In genomic region chr19:34295103-34295502, GRCh38 we compare ENCODE assay signal across 28 cellular contexts.
"Had no signal": no experiment of that assay in that cellular context is flagged by ENCODE, and none has a peak within 500 bp of the region (broad histone marks: within the 10 kb centered on the region; RNA-seq: fewer than 3 reads in every experiment).

No MANE protein-coding gene starts in this region.

- H3K36me3 Mint-ChIP-seq: natural killer cell treated with Interleukin-12 subunit alpha and Interleukin-12 subunit beta and Interleukin-15 and Interleukin-18, amount 100 ng/mL, for 72 hours had no signal

- H3K27me3 ChIP-seq: right lobe of liver, sigmoid colon, stomach, thyroid gland, tibial nerve, upper lobe of left lung, vagina had no signal

- H3K9me3 Mint-ChIP-seq: natural killer cell treated with Interleukin-12 subunit alpha and Interleukin-12 subunit beta and Interleukin-15 and Interleukin-18, amount 100 ng/mL, for 72 hours; neural crest cell; stimulated activated effector memory CD8-positive, alpha-beta T cell treated with anti-CD3 and anti-CD28 coated beads, Interleukin-12 subunit alpha, Interleukin-12 subunit beta, amount 100 ng/mL, for 72 hours; stimulated activated naive B cell treated with anti-CD40 and anti-IgM and Interleukin-4, amounts not matched to agents 10 μg/mL and 1 μg/mL and 100 μg/mL, for 72 hours; stimulated activated naive CD8-positive, alpha-beta T cell treated with anti-CD3 and anti-CD28 coated beads, Interleukin-15, Interleukin-2, amounts not matched to agents 100 ng/mL and 50 ng/mL, for 24 hours had no signal

- H3K27ac Mint-ChIP-seq: natural killer cell treated with Interleukin-12 subunit alpha and Interleukin-12 subunit beta and Interleukin-15 and Interleukin-18, amount 100 ng/mL, for 72 hours; nephron progenitor cell; progenitor cell of endocrine pancreas; stimulated activated effector memory CD8-positive, alpha-beta T cell treated with anti-CD3 and anti-CD28 coated beads, Interleukin-12 subunit alpha, Interleukin-12 subunit beta, amount 100 ng/mL, for 72 hours; stimulated activated naive CD8-positive, alpha-beta T cell treated with anti-CD3 and anti-CD28 coated beads, Interleukin-15, Interleukin-2, amounts not matched to agents 100 ng/mL and 50 ng/mL, for 24 hours had no signal

- H3K4me3 Mint-ChIP-seq: natural killer cell treated with Interleukin-12 subunit alpha and Interleukin-12 subunit beta and Interleukin-15 and Interleukin-18, amount 100 ng/mL, for 72 hours; nephron progenitor cell; neural crest cell; stimulated activated effector memory CD8-positive, alpha-beta T cell treated with anti-CD3 and anti-CD28 coated beads, Interleukin-12 subunit alpha, Interleukin-12 subunit beta, amount 100 ng/mL, for 72 hours; stimulated activated naive B cell treated with anti-CD40 and anti-IgM and Interleukin-4, amounts not matched to agents 10 μg/mL and 1 μg/mL and 100 μg/mL, for 72 hours; stimulated activated naive CD8-positive, alpha-beta T cell treated with anti-CD3 and anti-CD28 coated beads, Interleukin-15, Interleukin-2, amounts not matched to agents 100 ng/mL and 50 ng/mL, for 24 hours had no signal

- DNase-seq: nephron progenitor cell; nucleus accumbens; posterior cingulate gyrus; psoas muscle; right cardiac atrium; right lobe of liver; sigmoid colon; small intestine; stimulated activated CD4-positive, alpha-beta T cell treated with anti-CD3 and anti-CD28 coated beads, Interleukin-15, amount 100 ng/mL, for 24 hours; stimulated activated CD4-positive, alpha-beta T cell treated with anti-CD3 and anti-CD28 coated beads, Interleukin-2, amount 100 ng/mL, for 24 hours; stimulated activated CD4-positive, alpha-beta T cell treated with anti-CD3 and anti-CD28 coated beads, Interleukin-2, amount 100 ng/mL, for 48 hours; stimulated activated CD4-positive, alpha-beta T cell treated with anti-CD3 and anti-CD28 coated beads, Interleukin-4, amount 100 ng/mL, for 24 hours; stimulated activated naive B cell treated with anti-CD40 and anti-IgM and Interleukin-4, amounts not matched to agents 10 μg/mL and 1 μg/mL and 100 μg/mL, for 72 hours; stimulated activated naive CD4-positive, alpha-beta T cell treated with Interleukin-2 at 50 U/mL for 16 hours; stomach; thyroid gland; upper lobe of left lung had no signal

- H3K36me3 ChIP-seq: neutrophil, thoracic aorta, thyroid gland, vagina had no signal

- FAIRE-seq: small intestine, urothelium cell line had no signal

- H3K4me3 ChIP-seq: psoas muscle, right lobe of liver, sigmoid colon, stomach, thoracic aorta, thyroid gland, tibial nerve, upper lobe of left lung, vagina had no signal

- H3K9me3 ChIP-seq: neutrophil, psoas muscle, right lobe of liver, sigmoid colon, stomach, thoracic aorta, thyroid gland, upper lobe of left lung, vagina had no signal

- H3K27ac ChIP-seq: neutrophil, parathyroid adenoma, psoas muscle, right lobe of liver, sigmoid colon, stomach, thoracic aorta, thyroid gland, tibial nerve, upper lobe of left lung, vagina had no signal

- H2AFZ ChIP-seq: parathyroid adenoma had no signal

- H3K9ac ChIP-seq: parathyroid adenoma had no signal

- H3K4me1 ChIP-seq: parathyroid adenoma, psoas muscle, sigmoid colon, stomach, tibial nerve, upper lobe of left lung, vagina had no signal

- H3K4me1 Mint-ChIP-seq: nephron progenitor cell; neural crest cell; stimulated activated effector memory CD8-positive, alpha-beta T cell treated with anti-CD3 and anti-CD28 coated beads, Interleukin-12 subunit alpha, Interleukin-12 subunit beta, amount 100 ng/mL, for 72 hours had no signal

- H3K27me3 Mint-ChIP-seq: natural killer cell treated with Interleukin-12 subunit alpha and Interleukin-12 subunit beta and Interleukin-15 and Interleukin-18, amount 100 ng/mL, for 72 hours; progenitor cell of endocrine pancreas; stimulated activated naive B cell treated with anti-CD40 and anti-IgM and Interleukin-4, amounts not matched to agents 10 μg/mL and 1 μg/mL and 100 μg/mL, for 72 hours; stimulated activated naive CD8-positive, alpha-beta T cell treated with anti-CD3 and anti-CD28 coated beads, Interleukin-15, Interleukin-2, amounts not matched to agents 100 ng/mL and 50 ng/mL, for 24 hours had no signal

- ATAC-seq: natural killer cell treated with Interleukin-12 subunit alpha and Interleukin-12 subunit beta and Interleukin-15 and Interleukin-18, amount 100 ng/mL, for 72 hours; psoas muscle; right cardiac atrium; stimulated activated effector memory CD8-positive, alpha-beta T cell treated with anti-CD3 and anti-CD28 coated beads, Interleukin-12 subunit alpha, Interleukin-12 subunit beta, amount 100 ng/mL, for 72 hours; stimulated activated naive B cell treated with anti-CD40 and anti-IgM and Interleukin-4, amounts not matched to agents 10 μg/mL and 1 μg/mL and 100 μg/mL, for 72 hours had no signal
